8 cellular contexts compared by ENCODE assay signal in the genomic region with DNA sequence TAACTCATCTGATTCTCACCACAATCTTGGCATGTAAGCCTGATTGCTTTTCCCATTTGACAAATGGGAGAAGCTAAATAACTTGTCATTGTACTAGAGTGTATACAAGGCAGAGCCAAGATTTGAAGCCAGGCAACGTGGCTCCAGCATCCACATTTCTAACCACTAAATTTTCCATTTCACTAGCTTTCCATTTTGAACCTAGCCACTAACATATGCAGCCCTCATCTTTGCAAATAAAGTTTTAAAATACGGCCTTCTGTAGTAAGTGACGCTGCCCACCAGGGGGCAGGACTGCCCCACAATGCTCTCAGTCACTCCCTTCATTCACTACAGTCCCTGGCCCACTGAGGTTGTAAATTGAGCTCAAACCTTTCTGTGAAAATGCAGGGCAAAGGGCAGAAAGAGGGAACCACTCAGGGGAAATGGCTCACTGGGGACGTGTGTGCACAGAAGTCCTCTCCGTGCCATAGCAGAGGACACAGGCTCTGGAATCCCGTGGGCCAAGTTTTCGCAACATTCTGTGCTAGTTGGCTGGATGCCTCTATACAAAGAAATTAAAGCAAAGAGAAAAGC.
A peak's percentile ranks its signal among the peaks of the same experiment; 100 is the strongest.
DNase-seq lines count a peak whose midpoint lies in the region; ATAC-seq and TF ChIP-seq lines count a peak whose summit lies in the region.

No MANE protein-coding gene starts in this region.

- H3K9me3 Mint-ChIP-seq in glutamatergic neuron (ENCODE audit: unreplicated experiment) (no peaks in the 10 kb centered on the region), osteocyte (ENCODE audit: unreplicated experiment) (peaks cover 16% of the 10 kb centered on the region)

- H3K4me3 Mint-ChIP-seq in glutamatergic neuron (ENCODE audit: unreplicated experiment) (no peak overlapping the region), osteocyte (ENCODE audit: unreplicated experiment) (no peak overlapping the region)

- peak; percentile 79 for ATAC-seq in GM18517 (IDR thresholded peaks at IDR 0.05; ENCODE audit: unreplicated experiment)
- ATAC-seq in HG03066 (IDR thresholded peaks at IDR 0.05; ENCODE audit: low read depth, unreplicated experiment), result peak; percentile 66

- peaks cover 6% of the 10 kb centered on the region for H3K4me1 Mint-ChIP-seq in glutamatergic neuron (ENCODE audit: low read depth, unreplicated experiment)
- H3K4me1 Mint-ChIP-seq in osteocyte (ENCODE audit: unreplicated experiment), result peaks cover 13% of the 10 kb centered on the region

- H3K36me3 Mint-ChIP-seq in glutamatergic neuron (ENCODE audit: unreplicated experiment), result no peaks in the 10 kb centered on the region
- peaks cover 7% of the 10 kb centered on the region for H3K36me3 Mint-ChIP-seq in osteocyte (ENCODE audit: unreplicated experiment)

- TF ChIP-seq CTCF in glutamatergic neuron (IDR thresholded peaks at IDR 0.05; ENCODE audit: partially characterized antibody, unreplicated experiment), result peak; percentile 96
- peak; percentile 95 for TF ChIP-seq CTCF in osteocyte (IDR thresholded peaks at IDR 0.05)

- peaks cover 3% of the 10 kb centered on the region for H3K27me3 Mint-ChIP-seq in glutamatergic neuron (ENCODE audit: unreplicated experiment)
- H3K27me3 Mint-ChIP-seq in osteocyte (ENCODE audit: unreplicated experiment), result no peaks in the 10 kb centered on the region

- DNase-seq in C1 segment of cervical spinal cord (lab: John Stamatoyannopoulos, UW), result peak in 10 of 14 donors; percentile 3 to 68 (median 42)
- DNase-seq in NCI-H460 (ENCODE audit: extremely low read depth, low read depth), result peak; percentile 52
- peak; percentile 62 to 64 for DNase-seq in activated T-cell treated with anti-CD3 and anti-CD28 coated beads, Interleukin-2, amount 50 U/mL, for 48 hours
- DNase-seq in glutamatergic neuron, result peak; percentile 72
- peak; percentile 88 for DNase-seq in osteocyte (ENCODE audit: extremely low spot score, unreplicated experiment)
- DNase-seq in NCI-H2227 treated with DMSO at 0.1 percent for 48 hours (lab: John Stamatoyannopoulos, UW), result no peak

- no peak overlapping the region for H3K27ac Mint-ChIP-seq in glutamatergic neuron (ENCODE audit: unreplicated experiment)
- no peak overlapping the region for H3K27ac Mint-ChIP-seq in osteocyte (ENCODE audit: unreplicated experiment)
